Comparison of ENCODE assay signal across 8 cellular contexts in genomic region chr15:51735211-51735610, GRCh38. TPM values are rescaled to one million over a fixed set of nuclear protein-coding genes. Genes with fewer than 3 reads are reported as not detected.
DNase-seq lines count a peak whose midpoint lies in the region; ATAC-seq and TF ChIP-seq lines count a peak whose summit lies in the region.

No MANE protein-coding gene starts in this region.

- TF ChIP-seq CTCF in neural progenitor cell (IDR thresholded peaks at IDR 0.05): peak; percentile 10

- intact Hi-C loops in activated T-helper 2 cell treated with anti-CD3 and anti-CD28 coated beads, Interferon-gamma antibody, Interleukin-2, Interleukin-4, amounts not matched to agents 10 μg/mL and 5 μg/mL and 100 μg/mL, durations not matched to agents 14 hours and 24 hours and 36 hours (cut with micrococcal nuclease): loop anchor here (5.0 to 10.0 kb wide), 3 partner anchors 92 to 520 kb away; partner anchors contain the start of genes LEO1 and TMOD3

- H3K4me2 ChIP-seq in neural progenitor cell: no peak overlapping the region

- peaks cover 18% of the 10 kb centered on the region for H3F3A ChIP-seq in neural progenitor cell (ENCODE audit: low read depth)

- peaks cover 14% of the 10 kb centered on the region for H4K20me1 ChIP-seq in neural progenitor cell (ENCODE audit: low read depth)

- no peak overlapping the region for H3K4me3 ChIP-seq in neural progenitor cell

- H3K4me3 Mint-ChIP-seq in activated T-helper 2 cell treated with anti-CD3 and anti-CD28 coated beads, Interferon-gamma antibody, Interleukin-2, Interleukin-4, amounts not matched to agents 10 μg/mL and 5 μg/mL and 100 μg/mL, durations not matched to agents 14 hours and 24 hours and 36 hours (ENCODE audit: low read depth): peak overlapping the region; percentile 78
- H3K4me3 Mint-ChIP-seq in neural progenitor cell: no peak overlapping the region

- peaks cover 60% of the 10 kb centered on the region for H3K27me3 ChIP-seq in neural progenitor cell

- H3K27me3 Mint-ChIP-seq in activated T-helper 2 cell treated with anti-CD3 and anti-CD28 coated beads, Interferon-gamma antibody, Interleukin-2, Interleukin-4, amounts not matched to agents 10 μg/mL and 5 μg/mL and 100 μg/mL, durations not matched to agents 14 hours and 24 hours and 36 hours (ENCODE audit: low read depth): peaks cover 4% of the 10 kb centered on the region
- peaks cover 10% of the 10 kb centered on the region for H3K27me3 Mint-ChIP-seq in neural progenitor cell (ENCODE audit: insufficient read depth, low read depth)

- ATAC-seq in HG02678 (IDR thresholded peaks at IDR 0.05; ENCODE audit: unreplicated experiment) (peak; percentile 17), GM19395 (IDR thresholded peaks at IDR 0.05; ENCODE audit: unreplicated experiment) (no peak), HG02798 (IDR thresholded peaks at IDR 0.05; ENCODE audit: poor library complexity, unreplicated experiment) (no peak)

- H3K79me2 ChIP-seq in neural progenitor cell (ENCODE audit: low read depth): no peaks in the 10 kb centered on the region

- DNase-seq in NCI-H2107 treated with DMSO at 0.1 percent for 48 hours (lab: John Stamatoyannopoulos, UW; ENCODE audit: unreplicated experiment) (peak; percentile 7), NCI-H2107 (lab: John Stamatoyannopoulos, UW) (no peak), neural progenitor cell (ENCODE audit: low spot score) (no peak)
- DNase-seq in activated T-helper 2 cell treated with anti-CD3 and anti-CD28 coated beads, Interferon-gamma antibody, Interleukin-2, Interleukin-4, amounts not matched to agents 10 μg/mL and 5 μg/mL and 100 μg/mL, durations not matched to agents 14 hours and 24 hours and 36 hours (ENCODE audit: low spot score): no peak
- no peak for DNase-seq in stimulated activated CD4-positive, alpha-beta T cell treated with anti-CD3 and anti-CD28 coated beads, Interleukin-1b, Interleukin-23, amount 100 ng/mL, for 48 hours

- H3K4me1 ChIP-seq in neural progenitor cell: peaks cover 5% of the 10 kb centered on the region

- peak overlapping the region; percentile 80 for H3K27ac Mint-ChIP-seq in activated T-helper 2 cell treated with anti-CD3 and anti-CD28 coated beads, Interferon-gamma antibody, Interleukin-2, Interleukin-4, amounts not matched to agents 10 μg/mL and 5 μg/mL and 100 μg/mL, durations not matched to agents 14 hours and 24 hours and 36 hours
- no peak overlapping the region for H3K27ac Mint-ChIP-seq in neural progenitor cell

- no peaks in the 10 kb centered on the region for H3K36me3 ChIP-seq in neural progenitor cell

- no peak overlapping the region for H3K9ac ChIP-seq in neural progenitor cell

- peaks cover 62% of the 10 kb centered on the region for H3K4me1 Mint-ChIP-seq in activated T-helper 2 cell treated with anti-CD3 and anti-CD28 coated beads, Interferon-gamma antibody, Interleukin-2, Interleukin-4, amounts not matched to agents 10 μg/mL and 5 μg/mL and 100 μg/mL, durations not matched to agents 14 hours and 24 hours and 36 hours (ENCODE audit: low read depth)
- peaks cover 40% of the 10 kb centered on the region for H3K4me1 Mint-ChIP-seq in neural progenitor cell

- H3K9me3 ChIP-seq in neural progenitor cell (ENCODE audit: low read depth): no peaks in the 10 kb centered on the region

- no peaks in the 10 kb centered on the region for H3K9me3 Mint-ChIP-seq in activated T-helper 2 cell treated with anti-CD3 and anti-CD28 coated beads, Interferon-gamma antibody, Interleukin-2, Interleukin-4, amounts not matched to agents 10 μg/mL and 5 μg/mL and 100 μg/mL, durations not matched to agents 14 hours and 24 hours and 36 hours
- no peaks in the 10 kb centered on the region for H3K9me3 Mint-ChIP-seq in neural progenitor cell

- no peak overlapping the region for H3K27ac ChIP-seq in neural progenitor cell

- peaks cover 12% of the 10 kb centered on the region for H3K36me3 Mint-ChIP-seq in activated T-helper 2 cell treated with anti-CD3 and anti-CD28 coated beads, Interferon-gamma antibody, Interleukin-2, Interleukin-4, amounts not matched to agents 10 μg/mL and 5 μg/mL and 100 μg/mL, durations not matched to agents 14 hours and 24 hours and 36 hours (ENCODE audit: low read depth)
- H3K36me3 Mint-ChIP-seq in neural progenitor cell: no peaks in the 10 kb centered on the region

- H2AFZ ChIP-seq in neural progenitor cell (replicated peaks): no peak overlapping the region

RNA-seq across cellular contexts. Expression of gene LYSMD2, which starts 2.2 kb away (rescaled TPM):
- 4.0 and 5.8 TPM in 2 replicates for total RNA-seq in activated T-helper 2 cell treated with anti-CD3 and anti-CD28 coated beads, Interferon-gamma antibody, Interleukin-2, Interleukin-4, amounts not matched to agents 10 μg/mL and 5 μg/mL and 100 μg/mL, durations not matched to agents 14 hours and 24 hours and 36 hours
- 0.15 TPM in 1 of 2 replicates, not detected in the other for total RNA-seq in neural progenitor cell (ENCODE audit: low replicate concordance)

RNA-seq across cellular contexts. Expression of gene TMOD2, which starts 16.2 kb away (rescaled TPM):
- 1.2 and 1.7 TPM in 2 replicates for total RNA-seq in activated T-helper 2 cell treated with anti-CD3 and anti-CD28 coated beads, Interferon-gamma antibody, Interleukin-2, Interleukin-4, amounts not matched to agents 10 μg/mL and 5 μg/mL and 100 μg/mL, durations not matched to agents 14 hours and 24 hours and 36 hours
- total RNA-seq in neural progenitor cell (ENCODE audit: low replicate concordance): 1.9 and 3.2 TPM in 2 replicates

RNA-seq across cellular contexts. Expression of gene SCG3, which starts 53.9 kb away (rescaled TPM):
- not detected in 2 replicates for total RNA-seq in activated T-helper 2 cell treated with anti-CD3 and anti-CD28 coated beads, Interferon-gamma antibody, Interleukin-2, Interleukin-4, amounts not matched to agents 10 μg/mL and 5 μg/mL and 100 μg/mL, durations not matched to agents 14 hours and 24 hours and 36 hours
- 0.15 and 0.19 TPM in 2 replicates for total RNA-seq in neural progenitor cell (ENCODE audit: low replicate concordance)
